ENCODE assay signal across 8 cellular contexts in genomic region chr14:67514203-67514607, GRCh38. TPM values are rescaled to one million over a fixed set of nuclear protein-coding genes. Genes with fewer than 3 reads are reported as not detected.
DNase-seq lines count a peak whose midpoint lies in the region; ATAC-seq and TF ChIP-seq lines count a peak whose summit lies in the region.

No MANE protein-coding gene starts in this region.

- TF ChIP-seq EP300 in SK-N-SH (IDR thresholded peaks at IDR 0.05; ENCODE audit: borderline replicate concordance in 1 of 2, low read depth in 1 of 2, low read length in 1 of 2), result no peak

- H3K4me1 ChIP-seq in SK-N-SH (ENCODE audit: control insufficient read depth in 1 of 2, insufficient read depth in 2 of 2, low read depth in 1 of 2, low read length in 1 of 2), result peaks cover 0 to 18% of the 10 kb centered on the region in 2 experiments; a peak in 2 of 4 replicates

- H3K4me3 ChIP-seq in GM08714 (ENCODE audit: low read length), result peak overlapping the region; percentile 63; the same call in 1 of the 2 replicates
- H3K4me3 ChIP-seq in SK-N-SH (ENCODE audit: low read depth in 2 of 2, low read length in 1 of 2), result peak overlapping the region in 1 of 2 experiments; percentile 74; a peak in 3 of 4 replicates
- H3K4me3 ChIP-seq in fibroblast of villous mesenchyme (ENCODE audit: low read depth, low read length), result peak overlapping the region; percentile 69

- H3K27me3 ChIP-seq in SK-N-SH (ENCODE audit: insufficient read depth), result peaks cover 15% of the 10 kb centered on the region; the same call in 1 of the 2 replicates

- H3K9me2 ChIP-seq in SK-N-SH, result no peaks in the 10 kb centered on the region

- CTCF ChIA-PET in SK-N-SH (lab: Yijun Ruan, JAX), result interaction anchor here (1.0 to 10.1 kb wide), 7 partner anchors 13 to 190 kb away, joined by 3 to 94 read pairs (median 4); no protein-coding TSS in a partner anchor

- no peak overlapping the region for H2AFZ ChIP-seq in SK-N-SH (ENCODE audit: low read depth)

- no peak overlapping the region for H3K27ac ChIP-seq in SK-N-SH (ENCODE audit: low read depth in 2 of 2, low read length in 1 of 2)

- POLR2A ChIA-PET in SK-N-SH (lab: Yijun Ruan, JAX), result no interaction called here

- H3K4me2 ChIP-seq in SK-N-SH, result no peak overlapping the region

- ATAC-seq in GM18873 (IDR thresholded peaks at IDR 0.05; ENCODE audit: low FRiP score, unreplicated experiment), result no peak
- ATAC-seq in GM18502 (IDR thresholded peaks at IDR 0.05; ENCODE audit: poor library complexity, unreplicated experiment), result no peak

- no peak overlapping the region for H3K9ac ChIP-seq in SK-N-SH

- no peaks in the 10 kb centered on the region for H3K9me3 ChIP-seq in SK-N-SH

- H3K36me3 ChIP-seq in SK-N-SH (replicated peaks in 1 of 2; ENCODE audit: control insufficient read depth in 1 of 2, insufficient read depth in 2 of 2, low read length in 1 of 2), result no peaks in the 10 kb centered on the region

- no peak for TF ChIP-seq RAD21 in SK-N-SH (IDR thresholded peaks at IDR 0.05; ENCODE audit: low read length)

- no peaks in the 10 kb centered on the region for H3F3A ChIP-seq in SK-N-SH (replicated peaks; ENCODE audit: insufficient read depth)

- H3K79me2 ChIP-seq in SK-N-SH (ENCODE audit: insufficient read depth), result no peaks in the 10 kb centered on the region

- no peaks in the 10 kb centered on the region for H4K20me1 ChIP-seq in SK-N-SH (ENCODE audit: insufficient read depth)

- 78% methylated on average over 7 of the region's 9 CpGs for WGBS in SK-N-SH (ENCODE audit: low lambda C conversion rate)

- DNase-seq in SK-N-SH (peak; percentile 44), fibroblast of villous mesenchyme (ENCODE audit: low read depth) (no peak), retina (peak; percentile 36), kidney tubule cell (ENCODE audit: low spot score) (no peak)
- DNase-seq in stimulated activated CD4-positive, alpha-beta T cell treated with anti-CD3 and anti-CD28 coated beads, Interleukin-1b, Interleukin-23, amount 100 ng/mL, for 48 hours, result no peak

- no peak for TF ChIP-seq CTCF in SK-N-SH (IDR thresholded peaks at IDR 0.05)
- no peak for TF ChIP-seq CTCF in fibroblast of villous mesenchyme (IDR thresholded peaks at IDR 0.05; ENCODE audit: insufficient read depth, low read depth, low read length)

TF ChIP-seq in SK-N-SH, 30 proteins besides CTCF, POLR2A, EP300 and RAD21:
- TF ChIP-seq TEAD4 (IDR thresholded peaks at IDR 0.05; ENCODE audit: borderline replicate concordance, insufficient read depth) (no peak), FOSL2 (IDR thresholded peaks at IDR 0.05; ENCODE audit: borderline replicate concordance, low read depth) (no peak), EZH2phosphoT487 (IDR thresholded peaks at IDR 0.05; ENCODE audit: borderline replicate concordance, low read depth) (no peak), RXRA (IDR thresholded peaks at IDR 0.05; ENCODE audit: borderline replicate concordance, low read depth) (no peak), USF1 (IDR thresholded peaks at IDR 0.05; ENCODE audit: borderline replicate concordance, low read depth) (no peak), FOXJ3 (CRISPR knock-in tag; IDR thresholded peaks at IDR 0.05) (no peak), FOXM1 (IDR thresholded peaks at IDR 0.05; ENCODE audit: low read depth) (no peak), RFX5 (IDR thresholded peaks at IDR 0.05; ENCODE audit: low read length) (no peak), SMC3 (IDR thresholded peaks at IDR 0.05; ENCODE audit: low read depth, low read length) (no peak), MAX (IDR thresholded peaks at IDR 0.05; ENCODE audit: low read depth) (no peak), NRF1 (IDR thresholded peaks at IDR 0.05; ENCODE audit: low read depth, low read length) (no peak)

RNA-seq across cellular contexts. Expression of gene PLEKHH1, which starts 18.9 kb away (rescaled TPM):
- 1.5 and 1.6 TPM in 2 replicates for polyA plus RNA-seq in SK-N-SH (2012; rRNA removed)
- 0.73 and 1.00 TPM in 2 replicates for polyA plus RNA-seq in SK-N-SH (2012; cell fraction: cytosol; rRNA removed)
- polyA plus RNA-seq in SK-N-SH (2012; cell fraction: nucleus; rRNA removed), result 8.8 and 10.3 TPM in 2 replicates
- 0.43 and 0.64 TPM in 2 replicates for total RNA-seq in fibroblast of villous mesenchyme

RNA-seq across cellular contexts. Expression of gene TMEM229B, which starts 25.7 kb away (rescaled TPM):
- polyA plus RNA-seq in SK-N-SH (2012; rRNA removed), result 0.16 and 0.26 TPM in 2 replicates
- polyA plus RNA-seq in SK-N-SH (2012; cell fraction: cytosol; rRNA removed), result 0.21 and 0.51 TPM in 2 replicates
- 0.19 and 0.25 TPM in 2 replicates for polyA plus RNA-seq in SK-N-SH (2012; cell fraction: nucleus; rRNA removed)
- total RNA-seq in fibroblast of villous mesenchyme, result 0.43 and 0.64 TPM in 2 replicates

Comparison
In these comparisons a context has a peak if more than half of its experiments do, and no peak if none do; other contexts are left out.
1. DNase-seq: peak in SK-N-SH (single experiment) and retina (single experiment); none in fibroblast of villous mesenchyme (single experiment), stimulated activated CD4-positive, alpha-beta T cell treated with anti-CD3 and anti-CD28 coated beads, Interleukin-1b, Interleukin-23, amount 100 ng/mL, for 48 hours (single experiment) and kidney tubule cell (single experiment).